Comparison of ENCODE assay signal across 15 cellular contexts in genomic region chr2:26081601-26082000, GRCh38.
"Had no signal": no experiment of that assay in that cellular context is flagged by ENCODE, and none has a peak within 500 bp of the region (broad histone marks: within the 10 kb centered on the region; RNA-seq: fewer than 3 reads in every experiment).

No MANE protein-coding gene starts in this region.

- FAIRE-seq: endothelial cell of umbilical vein had no signal

- H3K4me3 Mint-ChIP-seq: naive B cell; stimulated activated naive B cell treated with anti-CD40 and anti-IgM and Interleukin-4, amounts not matched to agents 10 μg/mL and 1 μg/mL and 100 μg/mL, for 72 hours; stimulated activated naive CD8-positive, alpha-beta T cell treated with anti-CD3 and anti-CD28 coated beads, Interleukin-15, amount 100 ng/mL, for 72 hours had no signal

- H3K27ac ChIP-seq: heart left ventricle, testis had no signal

- H3K9me3 ChIP-seq: testis had no signal

- DNase-seq: dermis blood vessel endothelial cell; foreskin melanocyte; heart left ventricle; hippocampal formation; kidney glomerular epithelial cell; mesendoderm; naive B cell; posterior cingulate gyrus; stimulated activated CD4-positive, alpha-beta T cell treated with anti-CD3 and anti-CD28 coated beads, Interleukin-2, amount 100 ng/mL, for 24 hours; stimulated activated CD4-positive, alpha-beta T cell treated with anti-CD3 and anti-CD28 coated beads, Interleukin-4, amount 100 ng/mL, for 4 hours; stimulated activated naive B cell treated with anti-CD40 and anti-IgM and Interleukin-4, amounts not matched to agents 10 μg/mL and 1 μg/mL and 100 μg/mL, for 72 hours; stimulated activated naive CD8-positive, alpha-beta T cell treated with anti-CD3 and anti-CD28 coated beads, Interleukin-15, amount 100 ng/mL, for 72 hours; testis; trophoblast cell had no signal

- H3K4me3 ChIP-seq: heart left ventricle, testis had no signal

- H3K27me3 Mint-ChIP-seq: naive B cell; stimulated activated naive B cell treated with anti-CD40 and anti-IgM and Interleukin-4, amounts not matched to agents 10 μg/mL and 1 μg/mL and 100 μg/mL, for 72 hours; stimulated activated naive CD8-positive, alpha-beta T cell treated with anti-CD3 and anti-CD28 coated beads, Interleukin-15, amount 100 ng/mL, for 72 hours had no signal

- H3K27ac Mint-ChIP-seq: stimulated activated naive B cell treated with anti-CD40 and anti-IgM and Interleukin-4, amounts not matched to agents 10 μg/mL and 1 μg/mL and 100 μg/mL, for 72 hours; stimulated activated naive CD8-positive, alpha-beta T cell treated with anti-CD3 and anti-CD28 coated beads, Interleukin-15, amount 100 ng/mL, for 72 hours had no signal

- H3K4me1 ChIP-seq: testis had no signal

- H3K27me3 ChIP-seq: heart left ventricle, testis had no signal
